ENCODE assay signal across 30 cellular contexts in genomic region chr9:38375572-38375963, GRCh38. TPM values are rescaled to one million over a fixed set of nuclear protein-coding genes. Genes with fewer than 3 reads are reported as not detected.
"Had no signal": no experiment of that assay in that cellular context is flagged by ENCODE, and none has a peak within 500 bp of the region (broad histone marks: within the 10 kb centered on the region; RNA-seq: fewer than 3 reads in every experiment).

No MANE protein-coding gene starts in this region.

- FAIRE-seq: keratinocyte had no signal

- DNase-seq: activated B cell treated with CpG ODN at 0.5 μM for 24 hours; activated CD4-positive, alpha-beta T cell treated with anti-CD3 and anti-CD28 coated beads, Interleukin-2, amount 50 U/mL, for 1 hour; activated CD8-positive, alpha-beta T cell treated with anti-CD3 and anti-CD28 coated beads for 36 hours; activated naive CD4-positive, alpha-beta T cell; activated T-cell treated with anti-CD3 and anti-CD28 coated beads, Interleukin-2, amount 50 U/mL, for 4 hours; body of pancreas; dorsolateral prefrontal cortex; effector memory CD4-positive, alpha-beta T cell; foreskin fibroblast; head of caudate nucleus; hippocampal formation; left cardiac atrium; mammary epithelial cell; natural killer cell; ovary; retina; stimulated activated CD4-positive, alpha-beta T cell treated with anti-CD3 and anti-CD28 coated beads, Interleukin-15, amount 100 ng/mL, for 24 hours; stimulated activated CD4-positive, alpha-beta T cell treated with anti-CD3 and anti-CD28 coated beads, Interleukin-2, amount 100 ng/mL, for 24 hours; stimulated activated naive CD4-positive, alpha-beta T cell; T-cell; testis had no signal

- H3K4me3 ChIP-seq: body of pancreas, coronary artery, dorsolateral prefrontal cortex, ovary, smooth muscle cell, testis, upper lobe of left lung, vagina had no signal

- ATAC-seq: activated CD8-positive, alpha-beta T cell treated with anti-CD3 and anti-CD28 coated beads for 36 hours; activated naive CD4-positive, alpha-beta T cell treated with anti-CD3 and anti-CD28 coated beads, Interleukin-2, amount 50 U/mL, for 72 hours; activated T-cell treated with anti-CD3 and anti-CD28 coated beads, Interleukin-2, amount 50 U/mL, for 4 hours; activated T-helper 17 cell treated with anti-CD3 and anti-CD28 coated beads, Interleukin-2, amount 50 U/mL, for 72 hours; body of pancreas; left cardiac atrium; natural killer cell; sciatic nerve; T-cell had no signal

- H3K9me3 ChIP-seq: body of pancreas, ovary, testis, upper lobe of left lung, vagina had no signal

- H3K4me1 ChIP-seq: upper lobe of left lung had no signal

- H3K36me3 ChIP-seq: ovary, upper lobe of left lung, vagina had no signal

- H3K4me2 ChIP-seq: smooth muscle cell had no signal

- H3K27me3 ChIP-seq: body of pancreas, ovary, testis, upper lobe of left lung, vagina had no signal

- H3K27ac ChIP-seq: body of pancreas, dorsolateral prefrontal cortex, testis, upper lobe of left lung, vagina had no signal

RNA-seq across cellular contexts. Expression of gene IGFBPL1, which starts 48.7 kb away (rescaled TPM):
- total RNA-seq: activated B cell treated with CpG ODN at 0.5 μM for 24 hours; activated CD8-positive, alpha-beta T cell treated with anti-CD3 and anti-CD28 coated beads for 36 hours; activated naive CD4-positive, alpha-beta T cell treated with anti-CD3 and anti-CD28 coated beads, Interleukin-2, amount 50 U/mL, for 72 hours; activated T-helper 17 cell treated with anti-CD3 and anti-CD28 coated beads, Interleukin-2, amount 50 U/mL, for 72 hours; mammary epithelial cell; natural killer cell; sciatic nerve; T-cell; vagina had no signal
- polyA plus RNA-seq: keratinocyte, liver had no signal
